Comparison of ENCODE assay signal across 8 cellular contexts in the genomic region with DNA sequence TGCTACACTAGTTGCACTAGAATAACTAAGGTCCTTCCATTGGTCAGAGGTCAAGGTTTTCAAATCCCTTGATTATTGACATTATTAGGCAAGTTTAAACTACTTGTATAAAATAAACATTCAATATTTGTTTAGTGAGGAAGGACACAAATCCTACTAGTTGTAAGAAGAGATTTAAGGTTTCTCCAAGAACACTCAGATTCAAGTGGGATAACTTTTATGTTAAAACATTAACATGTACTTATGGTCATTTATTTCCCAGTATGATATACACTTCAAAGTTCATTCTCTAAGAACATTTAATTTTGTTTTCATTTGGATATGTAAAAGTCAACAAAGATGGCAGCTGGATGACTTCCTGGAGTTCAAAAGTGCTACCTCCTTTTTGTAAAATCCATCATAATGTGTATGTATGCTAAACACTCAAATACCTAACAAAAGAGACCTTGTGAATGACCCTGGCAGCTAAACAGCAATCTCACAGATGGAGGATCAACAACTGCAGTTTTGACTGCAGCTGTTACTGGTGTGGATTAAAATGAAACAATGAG. TPM values are rescaled to one million over a fixed set of nuclear protein-coding genes. Genes with fewer than 3 reads are reported as not detected.
DNase-seq lines count a peak whose midpoint lies in the region; ATAC-seq and TF ChIP-seq lines count a peak whose summit lies in the region.

No MANE protein-coding gene starts in this region.

- peaks cover 44% of the 10 kb centered on the region for H3K4me1 Mint-ChIP-seq in activated naive CD4-positive, alpha-beta T cell treated with anti-CD3 and anti-CD28 coated beads, Interleukin-2, amount 10 ng/mL, durations not matched to agents 7 days and 5 days
- peaks cover 26% of the 10 kb centered on the region for H3K4me1 Mint-ChIP-seq in activated T-helper 2 cell treated with anti-CD3 and anti-CD28 coated beads, Interferon-gamma antibody, Interleukin-2, Interleukin-4, amounts not matched to agents 10 μg/mL and 5 μg/mL and 100 μg/mL, durations not matched to agents 14 hours and 24 hours and 36 hours (ENCODE audit: low read depth)

- intact Hi-C loops in activated T-helper 2 cell treated with anti-CD3 and anti-CD28 coated beads, Interferon-gamma antibody, Interleukin-2, Interleukin-4, amounts not matched to agents 10 μg/mL and 5 μg/mL and 100 μg/mL, durations not matched to agents 14 hours and 24 hours and 36 hours (cut with micrococcal nuclease), result loop anchor here (2.0 to 5.0 kb wide), 2 partner anchors 214 to 287 kb away; a partner anchor contains a TSS
- intact Hi-C loops in left lung (cut with DNase I), result no loop called here
- intact Hi-C loops in upper lobe of right lung (cut with DNase I), result no loop called here
- intact Hi-C loops in posterior vena cava (cut with DNase I), result no loop called here

- H3K27me3 ChIP-seq in left lung, result no peaks in the 10 kb centered on the region
- no peaks in the 10 kb centered on the region for H3K27me3 ChIP-seq in upper lobe of right lung

- peak overlapping the region; percentile 98 for H3K27ac Mint-ChIP-seq in activated naive CD4-positive, alpha-beta T cell treated with anti-CD3 and anti-CD28 coated beads, Interleukin-2, amount 10 ng/mL, durations not matched to agents 7 days and 5 days
- peak overlapping the region; percentile 96 for H3K27ac Mint-ChIP-seq in activated T-helper 2 cell treated with anti-CD3 and anti-CD28 coated beads, Interferon-gamma antibody, Interleukin-2, Interleukin-4, amounts not matched to agents 10 μg/mL and 5 μg/mL and 100 μg/mL, durations not matched to agents 14 hours and 24 hours and 36 hours

- peaks cover 15 to 40% of the 10 kb centered on the region in 2 donors for H3K4me1 ChIP-seq in left lung
- H3K4me1 ChIP-seq in upper lobe of right lung, result peaks cover 19% of the 10 kb centered on the region

- peaks cover 0 to 6% of the 10 kb centered on the region in 2 donors for H3K36me3 ChIP-seq in left lung
- H3K36me3 ChIP-seq in upper lobe of right lung, result no peaks in the 10 kb centered on the region

- ATAC-seq in left lung (no peak), upper lobe of right lung (no peak)

- no peaks in the 10 kb centered on the region for H3K9me3 Mint-ChIP-seq in activated naive CD4-positive, alpha-beta T cell treated with anti-CD3 and anti-CD28 coated beads, Interleukin-2, amount 10 ng/mL, durations not matched to agents 7 days and 5 days
- H3K9me3 Mint-ChIP-seq in activated T-helper 2 cell treated with anti-CD3 and anti-CD28 coated beads, Interferon-gamma antibody, Interleukin-2, Interleukin-4, amounts not matched to agents 10 μg/mL and 5 μg/mL and 100 μg/mL, durations not matched to agents 14 hours and 24 hours and 36 hours, result peaks cover 4% of the 10 kb centered on the region

- H3K4me3 Mint-ChIP-seq in activated naive CD4-positive, alpha-beta T cell treated with anti-CD3 and anti-CD28 coated beads, Interleukin-2, amount 10 ng/mL, durations not matched to agents 7 days and 5 days, result peak overlapping the region; percentile 91
- H3K4me3 Mint-ChIP-seq in activated T-helper 2 cell treated with anti-CD3 and anti-CD28 coated beads, Interferon-gamma antibody, Interleukin-2, Interleukin-4, amounts not matched to agents 10 μg/mL and 5 μg/mL and 100 μg/mL, durations not matched to agents 14 hours and 24 hours and 36 hours (ENCODE audit: low read depth), result peak overlapping the region; percentile 89

- no peaks in the 10 kb centered on the region for H3K9me3 ChIP-seq in left lung
- no peaks in the 10 kb centered on the region for H3K9me3 ChIP-seq in upper lobe of right lung

- no peak for DNase-seq in activated naive CD4-positive, alpha-beta T cell treated with anti-CD3 and anti-CD28 coated beads, Interleukin-2, amount 10 ng/mL, durations not matched to agents 7 days and 5 days
- no peak for DNase-seq in activated naive CD4-positive, alpha-beta T cell (lab: John Stamatoyannopoulos, UW)
- no peak for DNase-seq in activated T-helper 2 cell treated with anti-CD3 and anti-CD28 coated beads, Interferon-gamma antibody, Interleukin-2, Interleukin-4, amounts not matched to agents 10 μg/mL and 5 μg/mL and 100 μg/mL, durations not matched to agents 14 hours and 24 hours and 36 hours (ENCODE audit: low spot score)
- DNase-seq in left lung, result no peak
- DNase-seq in upper lobe of right lung, result no peak
- no peak for DNase-seq in posterior vena cava (ENCODE audit: low spot score)
- no peak for DNase-seq in activated CD4-positive, alpha-beta T cell treated with anti-CD3 and anti-CD28 coated beads, Interleukin-2, amount 50 U/mL, for 48 hours
- no peak for DNase-seq in GM03348 (ENCODE audit: low spot score)

- TF ChIP-seq CTCF in left lung (IDR thresholded peaks at IDR 0.05) (no peak), upper lobe of right lung (IDR thresholded peaks at IDR 0.05) (no peak)

- CTCF ChIA-PET in activated naive CD4-positive, alpha-beta T cell treated with anti-CD3 and anti-CD28 coated beads, Interleukin-2, amount 10 ng/mL, durations not matched to agents 7 days and 5 days (lab: Charles Lee), result no interaction called here

- H3K27ac ChIP-seq in left lung, result peak overlapping the region; percentile 97 to 99
- no peak overlapping the region for H3K27ac ChIP-seq in upper lobe of right lung

- no peaks in the 10 kb centered on the region for H3K27me3 Mint-ChIP-seq in activated naive CD4-positive, alpha-beta T cell treated with anti-CD3 and anti-CD28 coated beads, Interleukin-2, amount 10 ng/mL, durations not matched to agents 7 days and 5 days
- H3K27me3 Mint-ChIP-seq in activated T-helper 2 cell treated with anti-CD3 and anti-CD28 coated beads, Interferon-gamma antibody, Interleukin-2, Interleukin-4, amounts not matched to agents 10 μg/mL and 5 μg/mL and 100 μg/mL, durations not matched to agents 14 hours and 24 hours and 36 hours (ENCODE audit: low read depth), result peaks cover 3% of the 10 kb centered on the region

- H3K36me3 Mint-ChIP-seq in activated naive CD4-positive, alpha-beta T cell treated with anti-CD3 and anti-CD28 coated beads, Interleukin-2, amount 10 ng/mL, durations not matched to agents 7 days and 5 days, result peaks cover 28% of the 10 kb centered on the region
- peaks cover 15% of the 10 kb centered on the region for H3K36me3 Mint-ChIP-seq in activated T-helper 2 cell treated with anti-CD3 and anti-CD28 coated beads, Interferon-gamma antibody, Interleukin-2, Interleukin-4, amounts not matched to agents 10 μg/mL and 5 μg/mL and 100 μg/mL, durations not matched to agents 14 hours and 24 hours and 36 hours (ENCODE audit: low read depth)

- H3K4me3 ChIP-seq in left lung, result peak overlapping the region; percentile 93 to 94
- peak overlapping the region; percentile 88 for H3K4me3 ChIP-seq in upper lobe of right lung

RNA-seq across cellular contexts. Expression of a gene that starts 1.6 kb away (rescaled TPM):
- total RNA-seq in activated T-helper 2 cell treated with anti-CD3 and anti-CD28 coated beads, Interferon-gamma antibody, Interleukin-2, Interleukin-4, amounts not matched to agents 10 μg/mL and 5 μg/mL and 100 μg/mL, durations not matched to agents 14 hours and 24 hours and 36 hours, result 25.4 and 27.2 TPM in 2 replicates
- total RNA-seq in left lung, result 10 to 100 TPM; 22.5 to 30.1 TPM
- total RNA-seq in upper lobe of right lung, result 23.4 TPM
- 10 to 100 TPM; 29.6 to 33.3 TPM for total RNA-seq in posterior vena cava
